In genomic region chr16:1089822-1090619, GRCh38 we compare ENCODE assay signal across 15 cellular contexts. TPM values are rescaled to one million over a fixed set of nuclear protein-coding genes. Genes with fewer than 3 reads are reported as not detected.
DNase-seq lines count a peak whose midpoint lies in the region; ATAC-seq and TF ChIP-seq lines count a peak whose summit lies in the region.
"Had no signal": no experiment of that assay in that cellular context is flagged by ENCODE, and none has a peak within 500 bp of the region (broad histone marks: within the 10 kb centered on the region; RNA-seq: fewer than 3 reads in every experiment).

No MANE protein-coding gene starts in this region.

- no peaks in the 10 kb centered on the region for H3K36me3 ChIP-seq in left lung
- no peaks in the 10 kb centered on the region for H3K36me3 ChIP-seq in thoracic aorta
- no peaks in the 10 kb centered on the region for H3K36me3 ChIP-seq in SJCRH30
- H3K36me3 ChIP-seq: brain microvascular endothelial cell had no signal

- H3K4me1 ChIP-seq in left lung (peaks cover 0 to 4% of the 10 kb centered on the region in 2 donors), thoracic aorta (ENCODE audit: control insufficient read depth in 1 of 2, low read depth in 2 of 2) (peaks cover 14 to 50% of the 10 kb centered on the region in 2 donors), SJCRH30 (peaks cover 27% of the 10 kb centered on the region)

- no peak for TF ChIP-seq CTCF in coronary artery (IDR thresholded peaks at IDR 0.05)
- no peak for TF ChIP-seq CTCF in left lung (IDR thresholded peaks at IDR 0.05)
- TF ChIP-seq CTCF in thoracic aorta (IDR thresholded peaks at IDR 0.05) = peak; percentile 28
- no peak for TF ChIP-seq CTCF in GM10266 (IDR thresholded peaks at IDR 0.05; ENCODE audit: control insufficient read depth, insufficient read depth, low read depth, missing control alignments)

- H3K4me3 ChIP-seq in coronary artery = peak overlapping the region; percentile 58
- H3K4me3 ChIP-seq in left lung = no peak overlapping the region
- peak overlapping the region; percentile 70 for H3K4me3 ChIP-seq in thoracic aorta
- no peak overlapping the region for H3K4me3 ChIP-seq in SJCRH30

- ATAC-seq in left lung (peak; percentile 25), thoracic aorta (ENCODE audit: insufficient number of reproducible peaks, low FRiP score, low read depth) (peak; percentile 52)
- no peak for ATAC-seq in stimulated activated naive CD8-positive, alpha-beta T cell treated with anti-CD3 and anti-CD28 coated beads, Interleukin-15, Interleukin-2, amounts not matched to agents 100 U/mL and 50 U/mL, for 24 hours
- ATAC-seq: natural killer cell treated with Interleukin-12 subunit alpha and Interleukin-12 subunit beta and Interleukin-15 and Interleukin-18, amount 100 ng/mL, for 72 hours had no signal

- H3K27ac ChIP-seq in coronary artery = peak overlapping the region; percentile 71 to 88
- no peak overlapping the region for H3K27ac ChIP-seq in left lung
- H3K27ac ChIP-seq in thoracic aorta = peak overlapping the region; percentile 61 to 88
- no peak overlapping the region for H3K27ac ChIP-seq in SJCRH30
- H3K27ac ChIP-seq: brain microvascular endothelial cell had no signal

- H3K9me3 ChIP-seq in left lung (peaks cover 0 to 12% of the 10 kb centered on the region in 2 donors), thoracic aorta (peaks cover 4% of the 10 kb centered on the region), SJCRH30 (replicated peaks) (peaks cover 9% of the 10 kb centered on the region)

- intact Hi-C loops in left lung (cut with DNase I) = no loop called here

- DNase-seq in HuH-7.5 (ENCODE audit: low spot score) (peak; percentile 96), coronary artery (ENCODE audit: low spot score) (peak; percentile 86), left lung (no peak), thoracic aorta (ENCODE audit: low spot score) (peak; percentile 29), SJCRH30 (no peak), GM10266 (ENCODE audit: extremely low spot score) (no peak)
- DNase-seq in stimulated activated naive CD8-positive, alpha-beta T cell treated with anti-CD3 and anti-CD28 coated beads, Interleukin-15, Interleukin-2, amounts not matched to agents 100 U/mL and 50 U/mL, for 24 hours = no peak
- DNase-seq in activated CD8-positive, alpha-beta memory T cell treated with anti-CD3 and anti-CD28 coated beads for 24 hours = no peak
- DNase-seq: activated CD4-positive, CD25-positive, alpha-beta regulatory T cell; activated T-cell treated with anti-CD3 and anti-CD28 coated beads, Interleukin-2, amount 50 U/mL, for 24 hours; brain microvascular endothelial cell; HFFc6; NCI-H510A; SIG-M5 had no signal

- H3K27me3 ChIP-seq in left lung (peaks cover 23 to 87% of the 10 kb centered on the region in 2 donors), thoracic aorta (replicated peaks; ENCODE audit: insufficient read depth) (no peaks in the 10 kb centered on the region), SJCRH30 (no peaks in the 10 kb centered on the region)

RNA-seq across cellular contexts. Expression of gene C1QTNF8, which starts 6.0 kb away (rescaled TPM):
- total RNA-seq in left lung = not detected
- 1 to 10 TPM; 4.3 to 7.0 TPM for total RNA-seq in thoracic aorta
- not detected in 2 replicates for total RNA-seq in SJCRH30 (2014; rRNA removed; shearing (Covaris generic))
- total RNA-seq: HFFc6; natural killer cell treated with Interleukin-12 subunit alpha and Interleukin-12 subunit beta and Interleukin-15 and Interleukin-18, amount 100 ng/mL, for 72 hours had no signal

RNA-seq across cellular contexts. Expression of gene SSTR5, which starts 17.5 kb away (rescaled TPM):
- not detected for total RNA-seq in left lung
- total RNA-seq in thoracic aorta = 1 to 10 TPM; 3.0 to 3.8 TPM
- 3.7 and 4.5 TPM in 2 replicates for total RNA-seq in SJCRH30 (2014; rRNA removed; shearing (Covaris generic))
- total RNA-seq: HFFc6; natural killer cell treated with Interleukin-12 subunit alpha and Interleukin-12 subunit beta and Interleukin-15 and Interleukin-18, amount 100 ng/mL, for 72 hours had no signal

Comparison
In these comparisons a context has a peak if more than half of its experiments do, and no peak if none do; other contexts are left out.
1. DNase-seq: peak in HuH-7.5 (single experiment), coronary artery (single experiment) and thoracic aorta (single experiment); none in left lung (0 of 2), SJCRH30 (0 of 2), GM10266 (single experiment), stimulated activated naive CD8-positive, alpha-beta T cell treated with anti-CD3 and anti-CD28 coated beads, Interleukin-15, Interleukin-2, amounts not matched to agents 100 U/mL and 50 U/mL, for 24 hours (single experiment) and activated CD8-positive, alpha-beta memory T cell treated with anti-CD3 and anti-CD28 coated beads for 24 hours (single experiment).
2. H3K27ac ChIP-seq: peak in coronary artery (2 of 2) and thoracic aorta (2 of 2); none in left lung (0 of 2) and SJCRH30 (single experiment).
3. H3K4me3 ChIP-seq: peak in coronary artery (single experiment) and thoracic aorta (single experiment); none in left lung (0 of 2) and SJCRH30 (single experiment).